ENCODE assay signal across 21 cellular contexts in the genomic region with DNA sequence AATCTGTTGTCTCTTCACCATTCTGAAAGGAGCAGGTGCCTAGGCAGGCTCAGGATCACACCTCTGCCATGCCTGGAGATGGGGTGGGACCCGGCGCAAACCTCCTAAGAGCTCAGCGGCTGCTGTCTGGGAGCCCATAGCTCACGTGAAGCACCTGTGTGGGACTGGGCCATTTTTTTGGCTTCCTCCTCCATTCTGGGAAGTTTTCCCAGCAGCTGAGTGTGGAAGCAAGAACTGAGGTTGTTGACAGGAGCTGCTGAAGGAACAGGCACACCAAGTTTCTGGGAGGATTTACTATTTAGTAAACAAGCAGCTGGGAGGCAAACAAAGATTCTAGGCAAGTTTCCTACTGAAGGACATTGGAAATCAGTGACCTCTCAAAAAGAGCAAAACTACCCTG.
"Had no signal": no experiment of that assay in that cellular context is flagged by ENCODE, and none has a peak within 500 bp of the region (broad histone marks: within the 10 kb centered on the region; RNA-seq: fewer than 3 reads in every experiment).

No MANE protein-coding gene starts in this region.

- H3K27me3 ChIP-seq: colonic mucosa, tibial artery, upper lobe of right lung had no signal

- H3K4me2 ChIP-seq: SK-N-SH had no signal

- H3K9me2 ChIP-seq: SK-N-SH had no signal

- ATAC-seq: activated CD8-positive, alpha-beta T cell treated with anti-CD3 and anti-CD28 coated beads for 36 hours; activated naive CD8-positive, alpha-beta T cell treated with anti-CD3 and anti-CD28 coated beads, Interleukin-2, amount 50 U/mL, for 24 hours; activated T-cell treated with anti-CD3 and anti-CD28 coated beads, Interleukin-2, amount 50 U/mL, for 4 hours; effector memory CD8-positive, alpha-beta T cell; mucosa of descending colon; stimulated activated naive CD8-positive, alpha-beta T cell treated with anti-CD3 and anti-CD28 coated beads, Interleukin-15, Interleukin-2, amounts not matched to agents 100 U/mL and 50 U/mL, for 24 hours had no signal

- H3K4me3 ChIP-seq: colonic mucosa, left ventricle myocardium inferior, lung, mucosa of descending colon, tibial artery, upper lobe of right lung had no signal

- H3K9ac ChIP-seq: parathyroid adenoma, SK-N-SH had no signal

- H2AFZ ChIP-seq: parathyroid adenoma had no signal

- H3K9me3 ChIP-seq: colonic mucosa, left ventricle myocardium inferior, mucosa of descending colon, SK-N-SH, tibial artery, upper lobe of right lung had no signal

- H3K79me2 ChIP-seq: parathyroid adenoma had no signal

- DNase-seq: activated CD4-positive, alpha-beta T cell treated with anti-CD3 and anti-CD28 coated beads, Interleukin-2, amount 50 U/mL, for 1 hour; activated CD8-positive, alpha-beta T cell treated with anti-CD3 and anti-CD28 coated beads for 36 hours; activated naive CD8-positive, alpha-beta T cell treated with anti-CD3 and anti-CD28 coated beads, Interleukin-2, amount 50 U/mL, for 24 hours; activated T-cell treated with anti-CD3 and anti-CD28 coated beads, Interleukin-2, amount 50 U/mL, for 4 hours; colonic mucosa; effector memory CD8-positive, alpha-beta T cell; erythroblast; left ventricle myocardium inferior; mesendoderm; mucosa of descending colon; nephron progenitor cell; right cardiac atrium; stimulated activated CD4-positive, alpha-beta T cell treated with anti-CD3 and anti-CD28 coated beads, Interleukin-4, amount 100 ng/mL, for 1 hour; stimulated activated naive CD8-positive, alpha-beta T cell treated with anti-CD3 and anti-CD28 coated beads, Interleukin-15, Interleukin-2, amounts not matched to agents 100 U/mL and 50 U/mL, for 24 hours; SW 1271; T-helper 9 cell; tibial artery; upper lobe of right lung had no signal

- H3K36me3 ChIP-seq: colonic mucosa, tibial artery, upper lobe of right lung had no signal

- H3K4me1 ChIP-seq: colonic mucosa, upper lobe of right lung had no signal

- H3K27ac ChIP-seq: colonic mucosa, left ventricle myocardium inferior, parathyroid adenoma, tibial artery, upper lobe of right lung had no signal
